In genomic region chr20:8509809-8510208, GRCh38 we compare ENCODE assay signal across 1 cellular context.
TF ChIP-seq lines count a peak whose summit lies in the region.

No MANE protein-coding gene starts in this region.

TF ChIP-seq in GM23338, 12 proteins besides CTCF, POLR2A, EP300 and RAD21 (continued from another document):
- TF ChIP-seq REST (IDR thresholded peaks at IDR 0.05; ENCODE audit: unreplicated experiment) = no peak
- no peak for TF ChIP-seq NANOG (IDR thresholded peaks at IDR 0.05; ENCODE audit: borderline replicate concordance)
- TF ChIP-seq EZH2 (IDR thresholded peaks at IDR 0.05; ENCODE audit: low read depth, unreplicated experiment) = no peak
- TF ChIP-seq ETS1 (IDR thresholded peaks at IDR 0.05) = no peak
- TF ChIP-seq ZNF114 (CRISPR knock-in tag; IDR thresholded peaks at IDR 0.05) = no peak
- no peak for TF ChIP-seq CREB1 (CRISPR knock-in tag; IDR thresholded peaks at IDR 0.05; ENCODE audit: low read depth)
- no peak for TF ChIP-seq EZH2phosphoT487 (IDR thresholded peaks at IDR 0.05; ENCODE audit: unreplicated experiment)
- TF ChIP-seq STAT1 (IDR thresholded peaks at IDR 0.05; ENCODE audit: unreplicated experiment) = no peak
TF ChIP-seq in GM23338: peak in this region for 0.
